8 cellular contexts compared by ENCODE assay signal in genomic region chr10:70887804-70888800, GRCh38. TPM values are rescaled to one million over a fixed set of nuclear protein-coding genes. Genes with fewer than 3 reads are reported as not detected.
A peak's percentile ranks its signal among the peaks of the same experiment; 100 is the strongest.
DNase-seq lines count a peak whose midpoint lies in the region; ATAC-seq and TF ChIP-seq lines count a peak whose summit lies in the region.

PCBD1 (minus strand) TSS chr10:70888565; CDS start chr10:70888533, 32 bp downstream.

- TF ChIP-seq CTCF in A673 (conservative IDR thresholded peaks at IDR 0.05; ENCODE audit: low read depth, low read length): no peak

- H3K4me3 ChIP-seq in A673 (ENCODE audit: low read depth, low read length, poor library complexity, severe bottlenecking): peak within 1 kb of the TSS; percentile 84

- in situ Hi-C loops in endometrial microvascular endothelial cells (cut with HindIII; ENCODE audit: inconsistent ontology term, low pct_unique_long_range_greater_than_20kb, low sequenced_read_pairs): no loop called here

- peaks cover 5% of the 10 kb centered on the region for H3K4me1 ChIP-seq in A673 (ENCODE audit: insufficient read depth, low read length, poor library complexity, severe bottlenecking)

- no peaks in the 10 kb centered on the region for H3K27me3 ChIP-seq in A673 (replicated peaks; ENCODE audit: insufficient read depth, low read depth, low read length, poor library complexity)

- ATAC-seq in GM18519 (IDR thresholded peaks at IDR 0.05; ENCODE audit: low FRiP score, unreplicated experiment) (peak; percentile 43), HG03064 (IDR thresholded peaks at IDR 0.05; ENCODE audit: low read depth, unreplicated experiment) (peak; percentile 74)

- CTCF ChIA-PET in A673 (lab: Charles Lee): no interaction called here

- peak; percentile 87 for DNase-seq in A673 (ENCODE audit: low spot score)
- DNase-seq in NCI-H69 (lab: John Stamatoyannopoulos, UW): peak; percentile 69
- peak; percentile 15 to 46 (median 43) for DNase-seq in activated CD8-positive, alpha-beta memory T cell treated with anti-CD3 and anti-CD28 coated beads for 48 hours (ENCODE audit: low read depth in 2 of 3, low spot score in 2 of 3)
- DNase-seq in midbrain (lab: John Stamatoyannopoulos, UW): peak; percentile 51
- peak; percentile 40 to 47 for DNase-seq in stimulated activated CD8-positive, alpha-beta memory T cell treated with anti-CD3 and anti-CD28 coated beads, Interleukin-2, amount 100 ng/mL, for 1 hour (ENCODE audit: low read depth in 2 of 2)

- intact Hi-C loops in A673 (cut with micrococcal nuclease; ENCODE audit: unreplicated experiment): no loop called here

- H3K27ac ChIP-seq in A673 (ENCODE audit: low read depth, low read length, poor library complexity, severe bottlenecking): peak within 1 kb of the TSS; percentile 76

- POLR2A ChIA-PET in A673 (lab: Charles Lee; ENCODE audit: low non-redundant PET): interaction anchor here (0.6 kb wide), 1 partner anchor 351 kb away, joined by 3 read pairs; no protein-coding TSS in a partner anchor

- no peaks in the 10 kb centered on the region for H3K9me3 ChIP-seq in A673 (ENCODE audit: low read depth, low read length, poor library complexity, severe bottlenecking)

- no TSS peak for BruUV-seq in A673 (replicated peaks; lab: Mats Ljungman, UMichigan)

- H3K36me3 ChIP-seq in A673 (ENCODE audit: insufficient read depth, low read length, poor library complexity, severe bottlenecking): peaks cover 10% of the 10 kb centered on the region

RNA-seq across cellular contexts. Expression of gene PCBD1, which starts in this region (rescaled TPM):
- total RNA-seq in A673 (2021) (41.2 and 43.4 TPM in 2 replicates), endometrial microvascular endothelial cells (ENCODE audit: inconsistent ontology term) (134 TPM)

Comparison
In these comparisons a context has a peak if more than half of its experiments do, and no peak if none do; other contexts are left out.
1. Peak in every context shown above with its lines: DNase-seq, ATAC-seq, H3K4me3 ChIP-seq and H3K27ac ChIP-seq.